ENCODE assay signal across 17 cellular contexts in the genomic region with DNA sequence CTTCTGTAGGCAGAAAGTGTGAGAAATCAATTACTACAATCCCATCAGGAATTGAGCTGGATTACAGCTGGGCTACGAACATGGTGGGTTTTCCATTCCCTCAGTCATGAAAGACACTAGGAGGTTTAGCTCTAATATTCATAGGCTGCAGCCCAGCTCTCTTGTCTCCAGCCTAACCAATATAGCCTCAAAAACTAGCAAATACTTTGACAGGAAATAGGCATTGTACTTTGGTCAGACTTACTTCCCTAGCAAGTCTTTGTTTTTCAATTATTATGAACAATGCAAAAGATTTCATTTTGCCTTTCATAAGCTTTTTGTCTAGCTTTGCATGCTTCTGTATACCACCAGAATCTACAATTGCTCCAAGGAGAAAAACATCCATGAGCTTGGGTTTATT.
DNase-seq lines count a peak whose midpoint lies in the region; ATAC-seq and TF ChIP-seq lines count a peak whose summit lies in the region.
"Had no signal": no experiment of that assay in that cellular context is flagged by ENCODE, and none has a peak within 500 bp of the region (broad histone marks: within the 10 kb centered on the region; RNA-seq: fewer than 3 reads in every experiment).

No MANE protein-coding gene starts in this region.

- no peak overlapping the region for H3K27ac ChIP-seq in trophoblast cell (ENCODE audit: low read depth, low read length)
- H3K27ac ChIP-seq: C4-2B had no signal

- no peak overlapping the region for H4K12ac ChIP-seq in trophoblast cell (ENCODE audit: low read depth, low read length)

- H3K14ac ChIP-seq in trophoblast cell (ENCODE audit: low read length), result no peak overlapping the region

- H2BK120ac ChIP-seq in trophoblast cell (ENCODE audit: insufficient read depth, low read length, poor library complexity), result no peak overlapping the region

- no peak overlapping the region for H3K4ac ChIP-seq in trophoblast cell (ENCODE audit: low read depth, low read length)

- no peaks in the 10 kb centered on the region for H3K79me2 ChIP-seq in trophoblast cell (ENCODE audit: control insufficient read depth, insufficient read depth, low read length, poor library complexity)

- intact Hi-C loops in Right ventricle myocardium inferior (cut with DNase I), result no loop called here

- DNase-seq in KBM-7, result peak; percentile 7
- peak; percentile 65 for DNase-seq in dermis blood vessel endothelial cell
- DNase-seq in fibroblast of the aortic adventitia (ENCODE audit: low read depth), result peak; percentile 1
- DNase-seq in pulmonary artery endothelial cell (ENCODE audit: low read depth, low spot score), result peak; percentile 29
- DNase-seq in Right ventricle myocardium inferior (ENCODE audit: missing footprints), result no peak
- DNase-seq in NCI-H82 (lab: John Stamatoyannopoulos, UW), result no peak
- DNase-seq in trophoblast cell, result no peak
- DNase-seq: AML-193; CD4-positive, alpha-beta T cell; DMS153; DMS79; GDM1; GOT3; H7; HFFc6 had no signal

- H2BK12ac ChIP-seq in trophoblast cell (ENCODE audit: low read length), result no peak overlapping the region

- in situ Hi-C loops in KBM-7 (cut with MboI; ENCODE audit: low pct_unique_long_range_greater_than_20kb, low sequenced_read_pairs), result no loop called here

- H3K79me1 ChIP-seq in trophoblast cell (ENCODE audit: low read length), result no peaks in the 10 kb centered on the region

- no peaks in the 10 kb centered on the region for H3K4me1 ChIP-seq in trophoblast cell (ENCODE audit: control insufficient read depth in 1 of 2, insufficient read depth in 2 of 2, low read length in 2 of 2)

- no peak overlapping the region for H2AFZ ChIP-seq in trophoblast cell (ENCODE audit: insufficient read depth, low read length, poor library complexity)

- no peak overlapping the region for H4K8ac ChIP-seq in trophoblast cell (ENCODE audit: low read depth, low read length)

- no peak for TF ChIP-seq CTCF in fibroblast of the aortic adventitia (IDR thresholded peaks at IDR 0.05; ENCODE audit: insufficient read depth, low read length)

- H3K36me3 ChIP-seq in trophoblast cell (ENCODE audit: control insufficient read depth in 1 of 2, insufficient read depth in 2 of 2, low read length in 2 of 2), result peaks cover 0 to 2% of the 10 kb centered on the region in 2 experiments

- no CpG with 5 or more reads among the region's 1 CpG for WGBS in trophoblast cell (ENCODE audit: extremely low coverage, insufficient coverage, insufficient read length)

- ATAC-seq in Right ventricle myocardium inferior, result no peak
- ATAC-seq: HCT116 had no signal

- no peak overlapping the region for H3K18ac ChIP-seq in trophoblast cell (ENCODE audit: low read length)

- no peak overlapping the region for H3K4me2 ChIP-seq in trophoblast cell (ENCODE audit: low read length)

- H2AK5ac ChIP-seq in trophoblast cell (ENCODE audit: low read length), result no peak overlapping the region

- no peak overlapping the region for H3K9ac ChIP-seq in trophoblast cell (ENCODE audit: low read length)

- H3K4me3 ChIP-seq in fibroblast of the aortic adventitia (ENCODE audit: low read depth, low read length), result no peak overlapping the region
- no peak overlapping the region for H3K4me3 ChIP-seq in trophoblast cell (ENCODE audit: low read depth, low read length)

- no peak overlapping the region for H4K91ac ChIP-seq in trophoblast cell (ENCODE audit: low read depth, low read length)

- no peaks in the 10 kb centered on the region for H3K27me3 ChIP-seq in trophoblast cell (ENCODE audit: insufficient read depth, low read length)

- peaks cover 8% of the 10 kb centered on the region for H3K9me3 ChIP-seq in trophoblast cell (ENCODE audit: insufficient read depth, low read depth, low read length)

- no peak overlapping the region for H2BK5ac ChIP-seq in trophoblast cell (ENCODE audit: low read depth, low read length, poor library complexity)

- no peak overlapping the region for H3K23ac ChIP-seq in trophoblast cell (ENCODE audit: low read length)

Comparison
In these comparisons a context has a peak if more than half of its experiments do, and no peak if none do; other contexts are left out.
1. DNase-seq: peak in KBM-7 (single experiment), dermis blood vessel endothelial cell (single experiment), fibroblast of the aortic adventitia (single experiment) and pulmonary artery endothelial cell (single experiment); none in Right ventricle myocardium inferior (single experiment), NCI-H82 (single experiment) and trophoblast cell (0 of 2).